ENCODE assay signal across 11 cellular contexts in genomic region chr13:21076265-21076653, GRCh38. TPM values are rescaled to one million over a fixed set of nuclear protein-coding genes. Genes with fewer than 3 reads are reported as not detected.
DNase-seq lines count a peak whose midpoint lies in the region; ATAC-seq and TF ChIP-seq lines count a peak whose summit lies in the region.
"Had no signal": no experiment of that assay in that cellular context is flagged by ENCODE, and none has a peak within 500 bp of the region (broad histone marks: within the 10 kb centered on the region; RNA-seq: fewer than 3 reads in every experiment).

No MANE protein-coding gene starts in this region.

- no peak overlapping the region for H3K27ac ChIP-seq in testis
- no peak overlapping the region for H3K27ac ChIP-seq in substantia nigra (ENCODE audit: low read depth, low read length, poor library complexity, severe bottlenecking)

- H3K36me3 ChIP-seq in testis (ENCODE audit: low read depth, missing control alignments), result no peaks in the 10 kb centered on the region

- H3K27me3 ChIP-seq in testis, result no peaks in the 10 kb centered on the region

- peak; percentile 35 for ATAC-seq in activated CD8-positive, alpha-beta T cell treated with anti-CD3 and anti-CD28 coated beads for 36 hours

- H3K27me3 Mint-ChIP-seq in activated CD4-positive, alpha-beta T cell treated with anti-CD3 and anti-CD28 coated beads, Interleukin-2, amount 10 ng/mL, durations not matched to agents 7 days and 5 days, result peaks cover 26% of the 10 kb centered on the region
- H3K27me3 Mint-ChIP-seq in activated CD8-positive, alpha-beta T cell treated with anti-CD3 and anti-CD28 coated beads for 36 hours, result peaks cover 5% of the 10 kb centered on the region

- H3K36me3 Mint-ChIP-seq in activated CD4-positive, alpha-beta T cell treated with anti-CD3 and anti-CD28 coated beads, Interleukin-2, amount 10 ng/mL, durations not matched to agents 7 days and 5 days (ENCODE audit: low read depth), result peaks cover 2% of the 10 kb centered on the region
- no peaks in the 10 kb centered on the region for H3K36me3 Mint-ChIP-seq in activated CD8-positive, alpha-beta T cell treated with anti-CD3 and anti-CD28 coated beads for 36 hours (ENCODE audit: low read depth)

- CTCF ChIA-PET in activated CD4-positive, alpha-beta T cell treated with anti-CD3 and anti-CD28 coated beads, Interleukin-2, amount 10 ng/mL, durations not matched to agents 7 days and 5 days (lab: Charles Lee), result no interaction called here
- CTCF ChIA-PET in activated CD8-positive, alpha-beta T cell treated with anti-CD3 and anti-CD28 coated beads for 36 hours (lab: Charles Lee), result no interaction called here

- H3K27ac Mint-ChIP-seq in activated CD4-positive, alpha-beta T cell treated with anti-CD3 and anti-CD28 coated beads, Interleukin-2, amount 10 ng/mL, durations not matched to agents 7 days and 5 days, result peak overlapping the region; percentile 54
- H3K27ac Mint-ChIP-seq in activated CD8-positive, alpha-beta T cell treated with anti-CD3 and anti-CD28 coated beads for 36 hours, result no peak overlapping the region
- H3K27ac Mint-ChIP-seq: nephron progenitor cell had no signal

- no peak for DNase-seq in activated CD4-positive, alpha-beta T cell treated with anti-CD3 and anti-CD28 coated beads, Interleukin-2, amount 10 ng/mL, durations not matched to agents 7 days and 5 days
- no peak for DNase-seq in activated CD4-positive, alpha-beta T cell treated with anti-CD3 and anti-CD28 coated beads for 1 hour
- DNase-seq in activated CD8-positive, alpha-beta T cell treated with anti-CD3 and anti-CD28 coated beads for 36 hours, result peak; percentile 38
- DNase-seq in left kidney (ENCODE audit: low read depth, low spot score) (peak; percentile 23), testis (no peak), DMS79 treated with DMSO at 0.1 percent for 48 hours (lab: John Stamatoyannopoulos, UW) (no peak), ecto neural progenitor cell (ENCODE audit: low spot score) (no peak), substantia nigra (lab: John Stamatoyannopoulos, UW) (no peak)
- DNase-seq: cerebellar nuclear complex, NCI-H2107 had no signal

- no peak for TF ChIP-seq POLR2A in testis (IDR thresholded peaks at IDR 0.05)

- no peaks in the 10 kb centered on the region for H3K9me3 ChIP-seq in testis

- TF ChIP-seq CTCF in activated CD8-positive, alpha-beta T cell treated with anti-CD3 and anti-CD28 coated beads for 36 hours (IDR thresholded peaks at IDR 0.05), result no peak
- no peak for TF ChIP-seq CTCF in testis (IDR thresholded peaks at IDR 0.05)

- no peak overlapping the region for H3K4me3 Mint-ChIP-seq in activated CD4-positive, alpha-beta T cell treated with anti-CD3 and anti-CD28 coated beads, Interleukin-2, amount 10 ng/mL, durations not matched to agents 7 days and 5 days
- H3K4me3 Mint-ChIP-seq in activated CD8-positive, alpha-beta T cell treated with anti-CD3 and anti-CD28 coated beads for 36 hours, result peak overlapping the region; percentile 36

- WGBS in testis, 2 donors, result 46 to 66% methylated on average over 17 of the region's 17 CpGs

- intact Hi-C loops in activated CD8-positive, alpha-beta T cell treated with anti-CD3 and anti-CD28 coated beads for 36 hours (cut with micrococcal nuclease), result no loop called here
- intact Hi-C loops in testis (cut with DNase I; ENCODE audit: low total_unique reads), result no loop called here

- peaks cover 32% of the 10 kb centered on the region for H3K4me1 Mint-ChIP-seq in activated CD4-positive, alpha-beta T cell treated with anti-CD3 and anti-CD28 coated beads, Interleukin-2, amount 10 ng/mL, durations not matched to agents 7 days and 5 days
- peaks cover 16% of the 10 kb centered on the region for H3K4me1 Mint-ChIP-seq in activated CD8-positive, alpha-beta T cell treated with anti-CD3 and anti-CD28 coated beads for 36 hours (ENCODE audit: low read depth)

- peak overlapping the region; percentile 55 to 65 for H3K4me3 ChIP-seq in testis

- H3K9me3 Mint-ChIP-seq in activated CD4-positive, alpha-beta T cell treated with anti-CD3 and anti-CD28 coated beads, Interleukin-2, amount 10 ng/mL, durations not matched to agents 7 days and 5 days, result no peaks in the 10 kb centered on the region
- H3K9me3 Mint-ChIP-seq in activated CD8-positive, alpha-beta T cell treated with anti-CD3 and anti-CD28 coated beads for 36 hours, result no peaks in the 10 kb centered on the region
- H3K9me3 Mint-ChIP-seq: nephron progenitor cell had no signal

- POLR2A ChIA-PET in activated CD4-positive, alpha-beta T cell treated with anti-CD3 and anti-CD28 coated beads, Interleukin-2, amount 10 ng/mL, durations not matched to agents 7 days and 5 days (lab: Charles Lee), result no interaction called here
- POLR2A ChIA-PET in activated CD8-positive, alpha-beta T cell treated with anti-CD3 and anti-CD28 coated beads for 36 hours (lab: Charles Lee), result no interaction called here

- peaks cover 6% of the 10 kb centered on the region for H3K4me1 ChIP-seq in testis

RNA-seq across cellular contexts. Expression of gene LATS2, which starts 14.9 kb away (rescaled TPM):
- total RNA-seq in activated CD4-positive, alpha-beta T cell treated with anti-CD3 and anti-CD28 coated beads, Interleukin-2, amount 10 ng/mL, durations not matched to agents 7 days and 5 days, result 1 to 10 TPM; 3.1 to 3.2 TPM
- 1 to 10 TPM; 1.3 to 3.0 TPM for total RNA-seq in activated CD8-positive, alpha-beta T cell treated with anti-CD3 and anti-CD28 coated beads for 36 hours
- 10 to 100 TPM; 36.5 to 40.2 TPM for total RNA-seq in testis
- 35.6 TPM for polyA plus RNA-seq in testis (ENCODE audit: insufficient read depth, low read depth, low replicate concordance)

Comparison
In these comparisons a context has a peak if more than half of its experiments do, and no peak if none do; other contexts are left out.
1. DNase-seq: peak in activated CD8-positive, alpha-beta T cell treated with anti-CD3 and anti-CD28 coated beads for 36 hours (single experiment) and left kidney (single experiment); none in activated CD4-positive, alpha-beta T cell treated with anti-CD3 and anti-CD28 coated beads, Interleukin-2, amount 10 ng/mL, durations not matched to agents 7 days and 5 days (single experiment), activated CD4-positive, alpha-beta T cell treated with anti-CD3 and anti-CD28 coated beads for 1 hour (single experiment), testis (single experiment), DMS79 treated with DMSO at 0.1 percent for 48 hours (single experiment), ecto neural progenitor cell (single experiment) and substantia nigra (0 of 49).
2. RNA of gene LATS2, which starts 14.9 kb away (total RNA-seq): 36.5 to 40.2 TPM in testis; 3.1 to 3.2 TPM in activated CD4-positive, alpha-beta T cell treated with anti-CD3 and anti-CD28 coated beads, Interleukin-2, amount 10 ng/mL, durations not matched to agents 7 days and 5 days and 1.3 to 3.0 TPM in activated CD8-positive, alpha-beta T cell treated with anti-CD3 and anti-CD28 coated beads for 36 hours; every median in the first group is over 4 times any median in the second.